8 cellular contexts compared by ENCODE assay signal in genomic region chr1:154420961-154421924, GRCh38.
DNase-seq lines count a peak whose midpoint lies in the region; ATAC-seq and TF ChIP-seq lines count a peak whose summit lies in the region.

No MANE protein-coding gene starts in this region.

- H3K9me3 Mint-ChIP-seq in stimulated activated naive CD8-positive, alpha-beta T cell treated with anti-CD3 and anti-CD28 coated beads, Interleukin-15, amount 100 ng/mL, for 72 hours, result no peaks in the 10 kb centered on the region

- peak overlapping the region; percentile 12 to 39 for H3K4me3 Mint-ChIP-seq in stimulated activated naive CD8-positive, alpha-beta T cell treated with anti-CD3 and anti-CD28 coated beads, Interleukin-15, amount 100 ng/mL, for 72 hours

- DNase-seq in stimulated activated naive CD8-positive, alpha-beta T cell treated with anti-CD3 and anti-CD28 coated beads, Interleukin-15, amount 100 ng/mL, for 72 hours, result no peak
- no peak for DNase-seq in stimulated activated naive CD8-positive, alpha-beta T cell treated with anti-CD3 and anti-CD28 coated beads, Interleukin-15, Interleukin-2, amounts not matched to agents 100 U/mL and 50 U/mL, for 24 hours
- DNase-seq in Kasumi-1 (lab: John Stamatoyannopoulos, UW) (no peak), cerebellar cortex (ENCODE audit: low spot score) (no peak), GF-D8 (lab: John Stamatoyannopoulos, UW) (no peak)

- H3K9me3 ChIP-seq in duodenal mucosa (ENCODE audit: control insufficient read depth in 1 of 2, low read length in 2 of 2) (no peaks in the 10 kb centered on the region), neutrophil (no peaks in the 10 kb centered on the region)

- H3K9ac ChIP-seq in duodenal mucosa (ENCODE audit: low read depth in 1 of 2, low read length in 2 of 2), result no peak overlapping the region

- H3K27me3 ChIP-seq in duodenal mucosa (ENCODE audit: control insufficient read depth in 1 of 2, insufficient read depth in 2 of 2, low read length in 2 of 2), result no peaks in the 10 kb centered on the region
- no peaks in the 10 kb centered on the region for H3K27me3 ChIP-seq in neutrophil

- H3K27ac Mint-ChIP-seq in stimulated activated naive CD8-positive, alpha-beta T cell treated with anti-CD3 and anti-CD28 coated beads, Interleukin-15, amount 100 ng/mL, for 72 hours, result no peak overlapping the region

- H3K4me3 ChIP-seq in duodenal mucosa (ENCODE audit: low read depth in 1 of 2, low read length in 2 of 2), result no peak overlapping the region
- H3K4me3 ChIP-seq in neutrophil (ENCODE audit: low read depth in 1 of 2, low read length in 1 of 2), result no peak overlapping the region

- no peak for ATAC-seq in stimulated activated naive CD8-positive, alpha-beta T cell treated with anti-CD3 and anti-CD28 coated beads, Interleukin-15, amount 100 ng/mL, for 72 hours
- no peak for ATAC-seq in stimulated activated naive CD8-positive, alpha-beta T cell treated with anti-CD3 and anti-CD28 coated beads, Interleukin-15, Interleukin-2, amounts not matched to agents 100 U/mL and 50 U/mL, for 24 hours
- no peak for ATAC-seq in GM21390 (IDR thresholded peaks at IDR 0.05; ENCODE audit: unreplicated experiment)

- no peaks in the 10 kb centered on the region for H3K27me3 Mint-ChIP-seq in stimulated activated naive CD8-positive, alpha-beta T cell treated with anti-CD3 and anti-CD28 coated beads, Interleukin-15, amount 100 ng/mL, for 72 hours

- H3K4me1 ChIP-seq in duodenal mucosa (ENCODE audit: control insufficient read depth in 1 of 2, insufficient read depth in 2 of 2, low read length in 2 of 2) (peaks cover 57 to 67% of the 10 kb centered on the region in 2 donors), neutrophil (ENCODE audit: control insufficient read depth in 1 of 2, insufficient read depth in 1 of 2, low read depth in 1 of 2, low read length in 1 of 2) (peaks cover 67 to 77% of the 10 kb centered on the region in 2 experiments)

- H3K4me1 Mint-ChIP-seq in stimulated activated naive CD8-positive, alpha-beta T cell treated with anti-CD3 and anti-CD28 coated beads, Interleukin-15, amount 100 ng/mL, for 72 hours, result peaks cover 94% of the 10 kb centered on the region

- no peak for TF ChIP-seq CTCF in neutrophil (IDR thresholded peaks at IDR 0.05)

- H3K36me3 ChIP-seq in duodenal mucosa (ENCODE audit: control insufficient read depth in 1 of 2, insufficient read depth in 2 of 2, low read length in 2 of 2), result no peaks in the 10 kb centered on the region
- peaks cover 42% of the 10 kb centered on the region for H3K36me3 ChIP-seq in neutrophil

- peak overlapping the region; percentile 0 for H3K27ac ChIP-seq in duodenal mucosa (ENCODE audit: low read depth, low read length)
- peak overlapping the region; percentile 92 for H3K27ac ChIP-seq in neutrophil
